Comparison of ENCODE assay signal across 26 cellular contexts in genomic region chr1:204354579-204354978, GRCh38.
"Had no signal": no experiment of that assay in that cellular context is flagged by ENCODE, and none has a peak within 500 bp of the region (broad histone marks: within the 10 kb centered on the region; RNA-seq: fewer than 3 reads in every experiment).

No MANE protein-coding gene starts in this region.

- H3K9ac ChIP-seq: neural progenitor cell, parathyroid adenoma had no signal

- H3K36me3 ChIP-seq: gastrocnemius medialis, heart left ventricle, left lung, neural progenitor cell, right lobe of liver, suprapubic skin, transverse colon, upper lobe of right lung, uterus had no signal

- H3K9me3 ChIP-seq: gastrocnemius medialis, heart left ventricle, left lung, mucosa of descending colon, right lobe of liver, suprapubic skin, transverse colon, upper lobe of right lung, uterus had no signal

- H3K4me2 ChIP-seq: neural progenitor cell had no signal

- H3K27ac ChIP-seq: gastrocnemius medialis, heart left ventricle, left lung, neural progenitor cell, parathyroid adenoma, right lobe of liver, suprapubic skin, transverse colon, upper lobe of right lung, uterus had no signal

- H3K4me3 Mint-ChIP-seq: mesothelial cell of epicardium; naive B cell; natural killer cell treated with Interleukin-12 subunit alpha and Interleukin-12 subunit beta and Interleukin-15 and Interleukin-18, amount 100 ng/mL, for 72 hours; neural progenitor cell; stimulated activated naive B cell treated with anti-CD40 and anti-IgM and Interleukin-4, amounts not matched to agents 10 μg/mL and 1 μg/mL and 100 μg/mL, for 72 hours; stimulated activated naive CD8-positive, alpha-beta T cell treated with anti-CD3 and anti-CD28 coated beads, Interleukin-15, Interleukin-2, amounts not matched to agents 100 ng/mL and 50 ng/mL, for 24 hours had no signal

- H3K27ac Mint-ChIP-seq: mesothelial cell of epicardium; naive B cell; natural killer cell treated with Interleukin-12 subunit alpha and Interleukin-12 subunit beta and Interleukin-15 and Interleukin-18, amount 100 ng/mL, for 72 hours; neural progenitor cell; progenitor cell of endocrine pancreas; stimulated activated naive B cell treated with anti-CD40 and anti-IgM and Interleukin-4, amounts not matched to agents 10 μg/mL and 1 μg/mL and 100 μg/mL, for 72 hours; stimulated activated naive CD8-positive, alpha-beta T cell treated with anti-CD3 and anti-CD28 coated beads, Interleukin-15, Interleukin-2, amounts not matched to agents 100 ng/mL and 50 ng/mL, for 24 hours had no signal

- ATAC-seq: gastrocnemius medialis; heart left ventricle; left cardiac atrium; left lung; mucosa of descending colon; natural killer cell treated with Interleukin-12 subunit alpha and Interleukin-12 subunit beta and Interleukin-15 and Interleukin-18, amount 100 ng/mL, for 72 hours; right lobe of liver; stimulated activated naive B cell treated with anti-CD40 and anti-IgM and Interleukin-4, amounts not matched to agents 10 μg/mL and 1 μg/mL and 100 μg/mL, for 72 hours; upper lobe of right lung had no signal

- H3K27me3 ChIP-seq: dorsolateral prefrontal cortex, neural progenitor cell, right lobe of liver, transverse colon, upper lobe of right lung, uterus had no signal

- H3K4me1 ChIP-seq: left lung, right lobe of liver had no signal

- H3K9me3 Mint-ChIP-seq: mesothelial cell of epicardium; naive B cell; natural killer cell treated with Interleukin-12 subunit alpha and Interleukin-12 subunit beta and Interleukin-15 and Interleukin-18, amount 100 ng/mL, for 72 hours; neural progenitor cell; stimulated activated naive B cell treated with anti-CD40 and anti-IgM and Interleukin-4, amounts not matched to agents 10 μg/mL and 1 μg/mL and 100 μg/mL, for 72 hours; stimulated activated naive CD8-positive, alpha-beta T cell treated with anti-CD3 and anti-CD28 coated beads, Interleukin-15, Interleukin-2, amounts not matched to agents 100 ng/mL and 50 ng/mL, for 24 hours had no signal

- H3K4me3 ChIP-seq: dorsolateral prefrontal cortex, gastrocnemius medialis, heart left ventricle, left lung, mucosa of descending colon, neural progenitor cell, right lobe of liver, suprapubic skin, transverse colon, upper lobe of right lung, uterus had no signal

- H3K27me3 Mint-ChIP-seq: progenitor cell of endocrine pancreas had no signal

- DNase-seq: dorsolateral prefrontal cortex; effector CD4-positive, alpha-beta T cell; foreskin fibroblast; gastrocnemius medialis; heart left ventricle; hippocampal formation; left cardiac atrium; left lung; mesenchymal stem cell; mucosa of descending colon; naive B cell; right lobe of liver; small intestine; stimulated activated CD4-positive, alpha-beta T cell treated with anti-CD3 and anti-CD28 coated beads, Interleukin-15, amount 100 ng/mL, for 24 hours; stimulated activated CD4-positive, alpha-beta T cell treated with anti-CD3 and anti-CD28 coated beads, Interleukin-2, amount 100 ng/mL, for 48 hours; stimulated activated naive B cell treated with anti-CD40 and anti-IgM and Interleukin-4, amounts not matched to agents 10 μg/mL and 1 μg/mL and 100 μg/mL, for 72 hours; transverse colon; upper lobe of right lung; uterus had no signal

- H3K36me3 Mint-ChIP-seq: mesothelial cell of epicardium; naive B cell; natural killer cell treated with Interleukin-12 subunit alpha and Interleukin-12 subunit beta and Interleukin-15 and Interleukin-18, amount 100 ng/mL, for 72 hours; neural progenitor cell; stimulated activated naive B cell treated with anti-CD40 and anti-IgM and Interleukin-4, amounts not matched to agents 10 μg/mL and 1 μg/mL and 100 μg/mL, for 72 hours had no signal
